In the genomic region with DNA sequence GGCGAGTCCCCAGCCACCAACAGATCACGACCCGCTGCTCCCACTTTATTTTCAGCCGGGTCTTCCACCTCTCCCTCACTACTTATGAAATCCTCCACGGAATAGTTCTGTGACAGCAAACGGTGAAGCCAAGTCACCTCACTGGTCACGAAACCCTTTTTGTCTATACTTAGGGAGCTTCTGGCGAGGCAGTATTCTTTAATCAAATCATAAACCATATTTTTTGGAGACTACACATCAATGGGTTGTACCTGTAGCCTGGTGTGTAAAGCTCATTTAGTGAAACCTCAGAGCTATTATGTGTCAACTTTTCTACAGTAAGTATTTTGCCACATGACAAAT, we compare ENCODE assay signal across 1 cellular context.
TF ChIP-seq lines count a peak whose summit lies in the region.

No MANE protein-coding gene starts in this region.

TF ChIP-seq in neural cell, 6 proteins besides CTCF, POLR2A, EP300 and RAD21 (continued from another document):
- TF ChIP-seq REST (IDR thresholded peaks at IDR 0.05; ENCODE audit: borderline replicate concordance) (no peak), SMC3 (conservative IDR thresholded peaks at IDR 0.05; ENCODE audit: poor library complexity) (no peak)
